8 cellular contexts compared by ENCODE assay signal in the genomic region with DNA sequence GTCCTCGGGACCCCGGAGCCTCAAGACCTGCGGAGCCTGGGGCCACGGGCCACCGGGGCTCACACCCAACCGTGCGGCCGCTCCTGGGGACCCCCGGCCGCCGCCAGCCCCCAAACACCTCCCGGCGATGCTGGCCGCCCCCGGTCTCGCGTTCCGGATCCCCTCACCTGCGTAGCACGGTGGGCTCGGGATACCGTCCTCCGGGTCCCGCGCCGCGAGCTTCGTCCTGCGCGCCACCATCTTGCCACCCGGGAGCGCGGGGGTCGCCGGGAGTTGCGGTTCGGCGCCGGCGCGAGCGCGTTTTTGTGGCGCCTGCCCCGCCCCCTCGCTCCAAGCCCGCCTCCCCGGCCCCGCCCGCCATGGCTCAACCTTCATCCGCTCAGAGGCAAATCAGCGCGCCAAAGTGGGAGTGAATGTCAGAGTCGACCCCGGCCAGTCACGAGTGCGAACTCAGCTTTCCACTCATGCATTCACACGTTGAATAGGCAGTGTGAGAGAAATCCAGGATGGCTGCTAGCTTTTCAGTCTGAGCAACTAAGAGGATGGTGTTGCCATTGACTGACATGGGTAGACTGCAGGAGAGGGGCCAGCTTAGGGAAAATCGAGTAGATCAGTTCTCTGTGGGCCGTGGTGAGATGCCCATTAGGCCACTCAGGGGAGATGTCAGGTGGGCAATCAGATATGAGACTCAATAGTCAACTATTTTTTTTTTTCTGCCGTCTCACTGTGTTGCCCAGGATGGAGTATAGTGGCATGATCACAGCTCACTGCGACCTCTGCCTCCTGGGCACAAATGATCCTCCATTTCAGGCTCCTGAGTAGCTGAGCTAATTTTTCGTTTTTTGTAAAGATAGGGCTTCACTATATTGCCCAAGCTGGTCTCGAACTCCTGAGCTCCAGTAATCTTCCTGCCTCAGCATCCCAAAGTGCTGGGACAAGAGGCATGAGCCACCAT. TPM values are rescaled to one million over a fixed set of nuclear protein-coding genes. Genes with fewer than 3 reads are reported as not detected.
DNase-seq lines count a peak whose midpoint lies in the region; ATAC-seq and TF ChIP-seq lines count a peak whose summit lies in the region.

No MANE protein-coding gene starts in this region.

- H3K9me2 ChIP-seq in SU-DHL-6 (replicated peaks; ENCODE audit: insufficient read depth, low read length): no peaks in the 10 kb centered on the region

- H3K4me3 ChIP-seq in SU-DHL-6 (ENCODE audit: insufficient read depth, low read length, poor library complexity, severe bottlenecking) (peak overlapping the region; percentile 83), heart left ventricle (peak overlapping the region; percentile 54 to 99 (median 82))

- H3K27me3 ChIP-seq in SU-DHL-6 (ENCODE audit: low read length) (no peaks in the 10 kb centered on the region), heart left ventricle (no peaks in the 10 kb centered on the region)

- peaks cover 0 to 21% (median 11%) of the 10 kb centered on the region in 12 donors for H3K4me1 ChIP-seq in heart left ventricle

- DNase-seq in CD1c-positive myeloid dendritic cell (ENCODE audit: extremely low spot score) (peak; percentile 85), LoVo (ENCODE audit: low spot score) (peak; percentile 71), heart left ventricle (peak; percentile 71 to 88 (median 84)), posterior cingulate gyrus (peak; percentile 64 to 97 (median 78)), type B pancreatic cell (ENCODE audit: extremely low spot score, unreplicated experiment) (peak; percentile 87)
- DNase-seq in activated naive CD8-positive, alpha-beta T cell treated with anti-CD3 and anti-CD28 coated beads, Interleukin-2, amount 50 U/mL, for 16 hours (ENCODE audit: low read depth, low spot score): peak; percentile 69

- peaks cover 19% of the 10 kb centered on the region for H3K79me2 ChIP-seq in SU-DHL-6 (ENCODE audit: insufficient read depth, low read length)

- intact Hi-C loops in heart left ventricle (cut with DNase I): no loop called here
- intact Hi-C loops in posterior cingulate gyrus (cut with DNase I): no loop called here

- H3K4me2 ChIP-seq in SU-DHL-6 (ENCODE audit: low read depth, low read length, poor library complexity, severe bottlenecking): peak overlapping the region; percentile 63

- H3K36me3 ChIP-seq in SU-DHL-6 (ENCODE audit: low read length) (peaks cover 11% of the 10 kb centered on the region; the same call in 1 of the 2 replicates), heart left ventricle (peaks cover 0 to 69% (median 52%) of the 10 kb centered on the region in 9 donors)

- H3F3A ChIP-seq in SU-DHL-6 (ENCODE audit: insufficient read depth): peaks cover 14% of the 10 kb centered on the region; the same call in 1 of the 2 replicates

- H3K36me3 Mint-ChIP-seq in type B pancreatic cell: peaks cover 8% of the 10 kb centered on the region

- peaks cover 10% of the 10 kb centered on the region for H3K4me1 Mint-ChIP-seq in type B pancreatic cell (ENCODE audit: unreplicated experiment)

- 5 to 15% (median 6%) methylated on average over 22 to 64 of the region's 64 CpGs for WGBS in heart left ventricle, 4 donors

- no peak for TF ChIP-seq CTCF in SU-DHL-6 (IDR thresholded peaks at IDR 0.05; ENCODE audit: insufficient read depth, low read length, poor library complexity, severe bottlenecking)
- no peak for TF ChIP-seq CTCF in heart left ventricle (IDR thresholded peaks at IDR 0.05)
- TF ChIP-seq CTCF in type B pancreatic cell (conservative IDR thresholded peaks at IDR 0.05): no peak

- peak overlapping the region; percentile 74 for H3K27ac ChIP-seq in SU-DHL-6 (ENCODE audit: low read depth, low read length)
- H3K27ac ChIP-seq in heart left ventricle: peak overlapping the region in 6 of 12 donors; percentile 46 to 74 (median 70)

- H3K4me3 Mint-ChIP-seq in type B pancreatic cell: peak overlapping the region; percentile 99

- ATAC-seq in GM21381 (IDR thresholded peaks at IDR 0.05; ENCODE audit: unreplicated experiment) (peak; percentile 54), heart left ventricle (peak; percentile 59 to 93 (median 89))

- H3K9ac ChIP-seq in SU-DHL-6 (ENCODE audit: low read length): peak overlapping the region; percentile 96

- peak overlapping the region; percentile 64 for H2AFZ ChIP-seq in SU-DHL-6 (ENCODE audit: low read depth, low read length, severe bottlenecking)

- peak in 1 of 2 donors; percentile 61 for TF ChIP-seq POLR2A in heart left ventricle (IDR thresholded peaks at IDR 0.05)

- H3K9me3 ChIP-seq in SU-DHL-6 (ENCODE audit: insufficient read depth, low read length) (no peaks in the 10 kb centered on the region), heart left ventricle (no peaks in the 10 kb centered on the region)

- no peaks in the 10 kb centered on the region for H3K9me3 Mint-ChIP-seq in type B pancreatic cell

- no peaks in the 10 kb centered on the region for H3K27me3 Mint-ChIP-seq in type B pancreatic cell

- no peaks in the 10 kb centered on the region for H4K20me1 ChIP-seq in SU-DHL-6 (ENCODE audit: low read depth, low read length)

- H3K27ac Mint-ChIP-seq in type B pancreatic cell: peak overlapping the region; percentile 97

RNA-seq across cellular contexts. Expression of gene SERHL2, which starts 28.3 kb away (rescaled TPM):
- total RNA-seq in heart left ventricle: 1 to 10 TPM in 8 of 9 donors, under 1 TPM in 1; 0.90 to 5.3 (median 3.5) TPM
- polyA plus RNA-seq in heart left ventricle: 1 to 10 TPM; 1.1 to 3.4 TPM
- total RNA-seq in type B pancreatic cell (ENCODE audit: low replicate concordance): 2.8 and 3.9 TPM in 2 replicates

RNA-seq across cellular contexts. Expression of gene POLDIP3, which starts 32.6 kb away (rescaled TPM):
- total RNA-seq in heart left ventricle (10 to 100 TPM; 23.5 to 38.4 (median 29.0) TPM), type B pancreatic cell (ENCODE audit: low replicate concordance) (75.6 and 86.9 TPM in 2 replicates)
- 10 to 100 TPM; 13.0 to 42.7 TPM for polyA plus RNA-seq in heart left ventricle

RNA-seq across cellular contexts. Expression of gene ATP5MGL, which starts 58.4 kb away (rescaled TPM):
- total RNA-seq in heart left ventricle (1 to 10 TPM in 1 of 9 donors, under 1 TPM in 4, not detected in 4; 0.31 to 1.3 (median 0.53) TPM), type B pancreatic cell (ENCODE audit: low replicate concordance) (0.86 and 1.1 TPM in 2 replicates)
- under 1 TPM in 1 of 2 donors, not detected in 1; 0.61 TPM for polyA plus RNA-seq in heart left ventricle
